In genomic region chr3:32502944-32503286, GRCh38 we compare ENCODE assay signal across 8 cellular contexts. TPM values are rescaled to one million over a fixed set of nuclear protein-coding genes. Genes with fewer than 3 reads are reported as not detected.
DNase-seq lines count a peak whose midpoint lies in the region; ATAC-seq, FAIRE-seq and TF ChIP-seq lines count a peak whose summit lies in the region.

No MANE protein-coding gene starts in this region.

- DNase-seq in left ventricle myocardium inferior = no peak
- DNase-seq in Right ventricle myocardium inferior (ENCODE audit: missing footprints) = no peak
- no peak for DNase-seq in activated CD8-positive, alpha-beta T cell treated with anti-CD3 and anti-CD28 coated beads for 36 hours
- no peak for DNase-seq in type B pancreatic cell (ENCODE audit: extremely low spot score, unreplicated experiment)
- DNase-seq in AG08395 (ENCODE audit: low spot score) = no peak
- DNase-seq in RCC 7860 (ENCODE audit: low spot score) = no peak
- no peak for DNase-seq in NCI-H146 treated with DMSO at 0.1 percent for 48 hours (lab: John Stamatoyannopoulos, UW; ENCODE audit: unreplicated experiment)

- TF ChIP-seq CTCF in left ventricle myocardium inferior (IDR thresholded peaks at IDR 0.05; ENCODE audit: borderline replicate concordance) (no peak), type B pancreatic cell (conservative IDR thresholded peaks at IDR 0.05) (no peak)
- no peak for TF ChIP-seq CTCF in activated CD8-positive, alpha-beta T cell treated with anti-CD3 and anti-CD28 coated beads for 36 hours (IDR thresholded peaks at IDR 0.05)

- H3K9me3 Mint-ChIP-seq in activated CD8-positive, alpha-beta T cell treated with anti-CD3 and anti-CD28 coated beads for 36 hours = no peaks in the 10 kb centered on the region
- no peaks in the 10 kb centered on the region for H3K9me3 Mint-ChIP-seq in type B pancreatic cell

- ATAC-seq in Right ventricle myocardium inferior = no peak
- no peak for ATAC-seq in activated CD8-positive, alpha-beta T cell treated with anti-CD3 and anti-CD28 coated beads for 36 hours

- no peaks in the 10 kb centered on the region for H3K27me3 ChIP-seq in left ventricle myocardium inferior (ENCODE audit: low read depth)
- H3K27me3 ChIP-seq in layer of hippocampus (ENCODE audit: control insufficient read depth, insufficient read depth, low read length) = no peaks in the 10 kb centered on the region

- peak overlapping the region; percentile 88 for H3K27ac Mint-ChIP-seq in activated CD8-positive, alpha-beta T cell treated with anti-CD3 and anti-CD28 coated beads for 36 hours
- H3K27ac Mint-ChIP-seq in type B pancreatic cell = peak overlapping the region; percentile 34

- H3K36me3 ChIP-seq in left ventricle myocardium inferior = no peaks in the 10 kb centered on the region

- H3K27me3 Mint-ChIP-seq in activated CD8-positive, alpha-beta T cell treated with anti-CD3 and anti-CD28 coated beads for 36 hours = no peaks in the 10 kb centered on the region
- H3K27me3 Mint-ChIP-seq in type B pancreatic cell = no peaks in the 10 kb centered on the region

- no peaks in the 10 kb centered on the region for H3K9me3 ChIP-seq in left ventricle myocardium inferior (replicated peaks)

- intact Hi-C loops in left ventricle myocardium inferior (cut with micrococcal nuclease) (no loop called here), Right ventricle myocardium inferior (cut with DNase I) (loop anchor here (5.0 kb wide), 1 partner anchor 69 kb away; the partner anchor contains the start of gene DYNC1LI1)
- intact Hi-C loops in activated CD8-positive, alpha-beta T cell treated with anti-CD3 and anti-CD28 coated beads for 36 hours (cut with micrococcal nuclease) = no loop called here

- peaks cover 28% of the 10 kb centered on the region for H3K4me1 Mint-ChIP-seq in activated CD8-positive, alpha-beta T cell treated with anti-CD3 and anti-CD28 coated beads for 36 hours (ENCODE audit: low read depth)
- peaks cover 20% of the 10 kb centered on the region for H3K4me1 Mint-ChIP-seq in type B pancreatic cell (ENCODE audit: unreplicated experiment)

- CTCF ChIA-PET in activated CD8-positive, alpha-beta T cell treated with anti-CD3 and anti-CD28 coated beads for 36 hours (lab: Charles Lee) = interaction anchor here (1.6 to 1.9 kb wide), 2 partner anchors 79 to 128 kb away, joined by 4 to 7 read pairs; no protein-coding TSS in a partner anchor

- peaks cover 7% of the 10 kb centered on the region for H3K36me3 Mint-ChIP-seq in activated CD8-positive, alpha-beta T cell treated with anti-CD3 and anti-CD28 coated beads for 36 hours (ENCODE audit: low read depth)
- H3K36me3 Mint-ChIP-seq in type B pancreatic cell = no peaks in the 10 kb centered on the region

- peak overlapping the region; percentile 98 for H3K4me3 ChIP-seq in left ventricle myocardium inferior

- POLR2A ChIA-PET in activated CD8-positive, alpha-beta T cell treated with anti-CD3 and anti-CD28 coated beads for 36 hours (lab: Charles Lee) = interaction anchor here (0.9 to 1.0 kb wide), 3 partner anchors 9 to 131 kb away, joined by 3 to 4 read pairs (median 3); no protein-coding TSS in a partner anchor

- H3K4me3 Mint-ChIP-seq in activated CD8-positive, alpha-beta T cell treated with anti-CD3 and anti-CD28 coated beads for 36 hours = peak overlapping the region; percentile 97
- peak overlapping the region; percentile 97 for H3K4me3 Mint-ChIP-seq in type B pancreatic cell

- no peak for FAIRE-seq in RCC 7860 (lab: Jason Lieb, UNC)

- H3K4me1 ChIP-seq in left ventricle myocardium inferior = peaks cover 34% of the 10 kb centered on the region

- H3K27ac ChIP-seq in left ventricle myocardium inferior (replicated peaks) (peak overlapping the region; percentile 98), layer of hippocampus (ENCODE audit: low read depth, low read length) (peak overlapping the region; percentile 58)

RNA-seq across cellular contexts. Expression of gene CMTM6, which starts 0.3 kb away (rescaled TPM):
- total RNA-seq in left ventricle myocardium inferior (10.9 TPM), Right ventricle myocardium inferior (11.3 TPM), type B pancreatic cell (ENCODE audit: low replicate concordance) (37.5 and 51.2 TPM in 2 replicates)
- total RNA-seq in activated CD8-positive, alpha-beta T cell treated with anti-CD3 and anti-CD28 coated beads for 36 hours = 10 to 100 TPM; 49.8 to 50.1 TPM
